1 cellular context compared by ENCODE assay signal in genomic region chr6:11248974-11249761, GRCh38.
TF ChIP-seq lines count a peak whose summit lies in the region.

No MANE protein-coding gene starts in this region.

TF ChIP-seq in IMR-90, 13 proteins besides CTCF, POLR2A, EP300 and RAD21 (continued from another document):
- no peak; the same call in 1 of the 2 replicates for TF ChIP-seq USF2 (IDR thresholded peaks at IDR 0.05; ENCODE audit: low read depth, low read length)
- TF ChIP-seq MAZ (IDR thresholded peaks at IDR 0.05; ENCODE audit: borderline replicate concordance, low read depth, low read length), result no peak
- TF ChIP-seq CHD1 (IDR thresholded peaks at IDR 0.05; ENCODE audit: low read depth, low read length), result no peak
TF ChIP-seq in IMR-90: peak in this region for 0.
